In genomic region chr3:16379838-16380237, GRCh38 we compare ENCODE assay signal across 20 cellular contexts.
DNase-seq lines count a peak whose midpoint lies in the region; ATAC-seq and TF ChIP-seq lines count a peak whose summit lies in the region.
"Had no signal": no experiment of that assay in that cellular context is flagged by ENCODE, and none has a peak within 500 bp of the region (broad histone marks: within the 10 kb centered on the region; RNA-seq: fewer than 3 reads in every experiment).

No MANE protein-coding gene starts in this region.

- H3K36me3 Mint-ChIP-seq in CD4-positive, alpha-beta T cell (ENCODE audit: low read depth): peaks cover 53% of the 10 kb centered on the region

- TF ChIP-seq CTCF in CD4-positive, alpha-beta T cell (IDR thresholded peaks at IDR 0.05): no peak

- H3K27ac ChIP-seq in CD4-positive, alpha-beta T cell (ENCODE audit: low read depth, low read length): no peak overlapping the region
- H3K27ac ChIP-seq: ascending aorta, coronary artery, heart left ventricle, ovary, uterus had no signal

- DNase-seq in CD4-positive, alpha-beta T cell: no peak
- peak; percentile 22 for DNase-seq in germinal center (ENCODE audit: low spot score)
- no peak for DNase-seq in epidermal melanocyte (ENCODE audit: insufficient read length, low spot score)
- DNase-seq in GF-D8 (lab: John Stamatoyannopoulos, UW): no peak
- no peak for DNase-seq in NCI-H1092 (lab: John Stamatoyannopoulos, UW)
- DNase-seq: activated CD4-positive, CD25-positive, alpha-beta regulatory T cell; activated T-cell treated with anti-CD3 and anti-CD28 coated beads, Interleukin-2, amount 50 U/mL, for 4 hours; DMS153; heart left ventricle; NCI-H187 treated with DMSO at 0.1 percent for 48 hours; NCI-H524; ovary; stimulated activated naive CD4-positive, alpha-beta T cell; uterus had no signal

- CTCF ChIA-PET in CD4-positive, alpha-beta T cell (lab: Charles Lee): no interaction called here

- H3K4me3 Mint-ChIP-seq in CD4-positive, alpha-beta T cell: no peak overlapping the region
- H3K4me3 Mint-ChIP-seq: activated T-cell treated with anti-CD3 and anti-CD28 coated beads, Interleukin-2, amount 50 U/mL, for 4 hours had no signal

- intact Hi-C loops in CD4-positive, alpha-beta T cell (cut with DNase I, micrococcal nuclease): loop anchor here (5.0 kb wide), 3 partner anchors 68 to 102 kb away; no protein-coding TSS in a partner anchor

- POLR2A ChIA-PET in CD4-positive, alpha-beta T cell (lab: Charles Lee): interaction anchor here (0.8 to 1.6 kb wide), 3 partner anchors 84 to 132 kb away, joined by 3 to 4 read pairs (median 3); partner anchors contain the start of gene DPH3

- H3K4me1 Mint-ChIP-seq in CD4-positive, alpha-beta T cell (ENCODE audit: low read depth): peaks cover 94% of the 10 kb centered on the region

- peak overlapping the region; percentile 90 for H3K27ac Mint-ChIP-seq in CD4-positive, alpha-beta T cell

- H3K27me3 ChIP-seq in CD4-positive, alpha-beta T cell (ENCODE audit: control insufficient read depth, insufficient read depth, low read length): no peaks in the 10 kb centered on the region
- H3K27me3 ChIP-seq: ascending aorta, heart left ventricle, ovary, uterus had no signal

- H3K9me3 ChIP-seq in CD4-positive, alpha-beta T cell (ENCODE audit: control insufficient read depth, low read length): no peaks in the 10 kb centered on the region
- H3K9me3 ChIP-seq: ascending aorta, heart left ventricle, ovary, uterus had no signal

- no peak for ATAC-seq in CD4-positive, alpha-beta T cell (ENCODE audit: poor library complexity)
- peak; percentile 21 for ATAC-seq in GM18861 (IDR thresholded peaks at IDR 0.05; ENCODE audit: unreplicated experiment)
- ATAC-seq in HG03442 (IDR thresholded peaks at IDR 0.05; ENCODE audit: unreplicated experiment): peak; percentile 20
- ATAC-seq in esophagus mucosa: no peak
- ATAC-seq: heart left ventricle, Panc1 had no signal

- H3K9me3 Mint-ChIP-seq in CD4-positive, alpha-beta T cell: no peaks in the 10 kb centered on the region
- H3K9me3 Mint-ChIP-seq: activated T-cell treated with anti-CD3 and anti-CD28 coated beads, Interleukin-2, amount 50 U/mL, for 4 hours had no signal

- no peaks in the 10 kb centered on the region for H3K27me3 Mint-ChIP-seq in CD4-positive, alpha-beta T cell

Comparison
In these comparisons a context has a peak if more than half of its experiments do, and no peak if none do; other contexts are left out.
1. ATAC-seq: peak in GM18861 (single experiment) and HG03442 (single experiment); none in CD4-positive, alpha-beta T cell (single experiment) and esophagus mucosa (single experiment).